1 cellular context compared by ENCODE assay signal in the genomic region with DNA sequence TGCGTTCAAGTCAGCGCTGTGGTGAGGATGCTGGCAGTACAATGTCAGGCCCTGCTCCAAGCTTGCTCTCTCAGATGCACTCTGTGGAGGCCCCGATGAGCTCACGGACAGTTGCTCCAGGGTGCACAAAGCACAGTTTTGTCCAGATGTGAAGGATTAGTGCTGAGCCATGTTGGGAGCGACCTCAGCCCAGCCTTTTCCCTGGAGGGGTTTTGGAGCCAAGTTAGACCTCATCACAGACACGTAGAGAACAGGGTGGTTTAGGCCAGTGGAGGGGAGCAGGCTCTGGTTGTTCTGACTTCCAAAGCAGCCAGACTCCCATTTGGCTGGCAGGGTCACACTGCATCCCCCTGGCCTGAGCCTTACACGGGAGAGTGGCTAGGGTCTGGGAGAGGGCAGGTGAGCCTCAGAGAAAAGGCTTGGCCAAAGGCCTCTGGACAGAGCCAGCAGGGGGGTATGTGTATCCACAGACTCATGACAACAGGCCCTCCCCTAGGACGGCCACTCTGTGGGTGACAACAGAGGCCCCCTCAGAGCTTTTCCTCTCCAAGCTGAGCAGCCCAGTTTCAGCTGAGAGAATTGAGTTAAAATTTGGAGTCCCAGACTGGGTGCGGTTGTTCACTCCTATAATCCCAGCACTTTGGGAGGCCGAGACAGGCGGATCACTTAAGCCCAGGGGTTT.
TF ChIP-seq lines count a peak whose summit lies in the region.

No MANE protein-coding gene starts in this region.

TF ChIP-seq in K562, 482 proteins besides CTCF, POLR2A, EP300 and RAD21:
- TF ChIP-seq NR4A1 (CRISPR knock-in tag; IDR thresholded peaks at IDR 0.05): no peak
- no peak for TF ChIP-seq NR4A1 (tag; IDR thresholded peaks at IDR 0.05)
- TF ChIP-seq ZSCAN29 (IDR thresholded peaks at IDR 0.05): no peak
- no peak for TF ChIP-seq RBBP5 (IDR thresholded peaks at IDR 0.05; ENCODE audit: borderline replicate concordance, insufficient read depth, low read length, poor library complexity, severe bottlenecking)
- TF ChIP-seq ZNF24 (IDR thresholded peaks at IDR 0.05): no peak
- TF ChIP-seq SMAD2 (IDR thresholded peaks at IDR 0.05; ENCODE audit: low read depth, low read length): no peak
- TF ChIP-seq ZNF174 (CRISPR knock-in tag; IDR thresholded peaks at IDR 0.05): no peak
- TF ChIP-seq PTBP1 (IDR thresholded peaks at IDR 0.05; ENCODE audit: low read depth, low read length): no peak
- TF ChIP-seq, protein P1, sequence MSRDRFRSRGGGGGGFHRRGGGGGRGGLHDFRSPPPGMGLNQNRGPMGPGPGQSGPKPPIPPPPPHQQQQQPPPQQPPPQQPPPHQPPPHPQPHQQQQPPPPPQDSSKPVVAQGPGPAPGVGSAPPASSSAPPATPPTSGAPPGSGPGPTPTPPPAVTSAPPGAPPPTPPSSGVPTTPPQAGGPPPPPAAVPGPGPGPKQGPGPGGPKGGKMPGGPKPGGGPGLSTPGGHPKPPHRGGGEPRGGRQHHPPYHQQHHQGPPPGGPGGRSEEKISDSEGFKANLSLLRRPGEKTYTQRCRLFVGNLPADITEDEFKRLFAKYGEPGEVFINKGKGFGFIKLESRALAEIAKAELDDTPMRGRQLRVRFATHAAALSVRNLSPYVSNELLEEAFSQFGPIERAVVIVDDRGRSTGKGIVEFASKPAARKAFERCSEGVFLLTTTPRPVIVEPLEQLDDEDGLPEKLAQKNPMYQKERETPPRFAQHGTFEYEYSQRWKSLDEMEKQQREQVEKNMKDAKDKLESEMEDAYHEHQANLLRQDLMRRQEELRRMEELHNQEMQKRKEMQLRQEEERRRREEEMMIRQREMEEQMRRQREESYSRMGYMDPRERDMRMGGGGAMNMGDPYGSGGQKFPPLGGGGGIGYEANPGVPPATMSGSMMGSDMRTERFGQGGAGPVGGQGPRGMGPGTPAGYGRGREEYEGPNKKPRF (IDR thresholded peaks at IDR 0.05; ENCODE audit: low read depth, low read length): no peak
- TF ChIP-seq BACH1 (tag; IDR thresholded peaks at IDR 0.05): no peak
- no peak for TF ChIP-seq SMARCC2 (IDR thresholded peaks at IDR 0.05; ENCODE audit: low read depth)
- no peak for TF ChIP-seq ZNF3 (CRISPR knock-in tag; IDR thresholded peaks at IDR 0.05)
- TF ChIP-seq EHMT2 (IDR thresholded peaks at IDR 0.05): no peak
- TF ChIP-seq, protein P2, sequence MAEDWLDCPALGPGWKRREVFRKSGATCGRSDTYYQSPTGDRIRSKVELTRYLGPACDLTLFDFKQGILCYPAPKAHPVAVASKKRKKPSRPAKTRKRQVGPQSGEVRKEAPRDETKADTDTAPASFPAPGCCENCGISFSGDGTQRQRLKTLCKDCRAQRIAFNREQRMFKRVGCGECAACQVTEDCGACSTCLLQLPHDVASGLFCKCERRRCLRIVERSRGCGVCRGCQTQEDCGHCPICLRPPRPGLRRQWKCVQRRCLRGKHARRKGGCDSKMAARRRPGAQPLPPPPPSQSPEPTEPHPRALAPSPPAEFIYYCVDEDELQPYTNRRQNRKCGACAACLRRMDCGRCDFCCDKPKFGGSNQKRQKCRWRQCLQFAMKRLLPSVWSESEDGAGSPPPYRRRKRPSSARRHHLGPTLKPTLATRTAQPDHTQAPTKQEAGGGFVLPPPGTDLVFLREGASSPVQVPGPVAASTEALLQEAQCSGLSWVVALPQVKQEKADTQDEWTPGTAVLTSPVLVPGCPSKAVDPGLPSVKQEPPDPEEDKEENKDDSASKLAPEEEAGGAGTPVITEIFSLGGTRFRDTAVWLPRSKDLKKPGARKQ (CRISPR knock-in tag; IDR thresholded peaks at IDR 0.05): no peak
- TF ChIP-seq FOXJ2 (tag; IDR thresholded peaks at IDR 0.05): no peak
- TF ChIP-seq, protein P3, sequence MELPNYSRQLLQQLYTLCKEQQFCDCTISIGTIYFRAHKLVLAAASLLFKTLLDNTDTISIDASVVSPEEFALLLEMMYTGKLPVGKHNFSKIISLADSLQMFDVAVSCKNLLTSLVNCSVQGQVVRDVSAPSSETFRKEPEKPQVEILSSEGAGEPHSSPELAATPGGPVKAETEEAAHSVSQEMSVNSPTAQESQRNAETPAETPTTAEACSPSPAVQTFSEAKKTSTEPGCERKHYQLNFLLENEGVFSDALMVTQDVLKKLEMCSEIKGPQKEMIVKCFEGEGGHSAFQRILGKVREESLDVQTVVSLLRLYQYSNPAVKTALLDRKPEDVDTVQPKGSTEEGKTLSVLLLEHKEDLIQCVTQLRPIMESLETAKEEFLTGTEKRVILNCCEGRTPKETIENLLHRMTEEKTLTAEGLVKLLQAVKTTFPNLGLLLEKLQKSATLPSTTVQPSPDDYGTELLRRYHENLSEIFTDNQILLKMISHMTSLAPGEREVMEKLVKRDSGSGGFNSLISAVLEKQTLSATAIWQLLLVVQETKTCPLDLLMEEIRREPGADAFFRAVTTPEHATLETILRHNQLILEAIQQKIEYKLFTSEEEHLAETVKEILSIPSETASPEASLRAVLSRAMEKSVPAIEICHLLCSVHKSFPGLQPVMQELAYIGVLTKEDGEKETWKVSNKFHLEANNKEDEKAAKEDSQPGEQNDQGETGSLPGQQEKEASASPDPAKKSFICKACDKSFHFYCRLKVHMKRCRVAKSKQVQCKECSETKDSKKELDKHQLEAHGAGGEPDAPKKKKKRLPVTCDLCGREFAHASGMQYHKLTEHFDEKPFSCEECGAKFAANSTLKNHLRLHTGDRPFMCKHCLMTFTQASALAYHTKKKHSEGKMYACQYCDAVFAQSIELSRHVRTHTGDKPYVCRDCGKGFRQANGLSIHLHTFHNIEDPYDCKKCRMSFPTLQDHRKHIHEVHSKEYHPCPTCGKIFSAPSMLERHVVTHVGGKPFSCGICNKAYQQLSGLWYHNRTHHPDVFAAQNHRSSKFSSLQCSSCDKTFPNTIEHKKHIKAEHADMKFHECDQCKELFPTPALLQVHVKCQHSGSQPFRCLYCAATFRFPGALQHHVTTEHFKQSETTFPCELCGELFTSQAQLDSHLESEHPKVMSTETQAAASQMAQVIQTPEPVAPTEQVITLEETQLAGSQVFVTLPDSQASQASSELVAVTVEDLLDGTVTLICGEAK (IDR thresholded peaks at IDR 0.05): no peak
- TF ChIP-seq, protein P3 (CRISPR knock-in tag; IDR thresholded peaks at IDR 0.05): no peak
- TF ChIP-seq, protein P4, sequence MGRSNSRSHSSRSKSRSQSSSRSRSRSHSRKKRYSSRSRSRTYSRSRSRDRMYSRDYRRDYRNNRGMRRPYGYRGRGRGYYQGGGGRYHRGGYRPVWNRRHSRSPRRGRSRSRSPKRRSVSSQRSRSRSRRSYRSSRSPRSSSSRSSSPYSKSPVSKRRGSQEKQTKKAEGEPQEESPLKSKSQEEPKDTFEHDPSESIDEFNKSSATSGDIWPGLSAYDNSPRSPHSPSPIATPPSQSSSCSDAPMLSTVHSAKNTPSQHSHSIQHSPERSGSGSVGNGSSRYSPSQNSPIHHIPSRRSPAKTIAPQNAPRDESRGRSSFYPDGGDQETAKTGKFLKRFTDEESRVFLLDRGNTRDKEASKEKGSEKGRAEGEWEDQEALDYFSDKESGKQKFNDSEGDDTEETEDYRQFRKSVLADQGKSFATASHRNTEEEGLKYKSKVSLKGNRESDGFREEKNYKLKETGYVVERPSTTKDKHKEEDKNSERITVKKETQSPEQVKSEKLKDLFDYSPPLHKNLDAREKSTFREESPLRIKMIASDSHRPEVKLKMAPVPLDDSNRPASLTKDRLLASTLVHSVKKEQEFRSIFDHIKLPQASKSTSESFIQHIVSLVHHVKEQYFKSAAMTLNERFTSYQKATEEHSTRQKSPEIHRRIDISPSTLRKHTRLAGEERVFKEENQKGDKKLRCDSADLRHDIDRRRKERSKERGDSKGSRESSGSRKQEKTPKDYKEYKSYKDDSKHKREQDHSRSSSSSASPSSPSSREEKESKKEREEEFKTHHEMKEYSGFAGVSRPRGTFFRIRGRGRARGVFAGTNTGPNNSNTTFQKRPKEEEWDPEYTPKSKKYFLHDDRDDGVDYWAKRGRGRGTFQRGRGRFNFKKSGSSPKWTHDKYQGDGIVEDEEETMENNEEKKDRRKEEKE (IDR thresholded peaks at IDR 0.05; ENCODE audit: borderline replicate concordance in 1 of 2, control insufficient read depth in 1 of 2, low read depth in 2 of 2, low read length in 1 of 2): no peak
- TF ChIP-seq POLR3G (IDR thresholded peaks at IDR 0.05; ENCODE audit: extremely low read depth, insufficient read length, insufficient replicate concordance): no peak
- TF ChIP-seq NFRKB (IDR thresholded peaks at IDR 0.05; ENCODE audit: low read depth): no peak
- no peak for TF ChIP-seq ZNF551 (CRISPR knock-in tag; IDR thresholded peaks at IDR 0.05)
- TF ChIP-seq ARNT (IDR thresholded peaks at IDR 0.05): no peak
